In the genomic region with DNA sequence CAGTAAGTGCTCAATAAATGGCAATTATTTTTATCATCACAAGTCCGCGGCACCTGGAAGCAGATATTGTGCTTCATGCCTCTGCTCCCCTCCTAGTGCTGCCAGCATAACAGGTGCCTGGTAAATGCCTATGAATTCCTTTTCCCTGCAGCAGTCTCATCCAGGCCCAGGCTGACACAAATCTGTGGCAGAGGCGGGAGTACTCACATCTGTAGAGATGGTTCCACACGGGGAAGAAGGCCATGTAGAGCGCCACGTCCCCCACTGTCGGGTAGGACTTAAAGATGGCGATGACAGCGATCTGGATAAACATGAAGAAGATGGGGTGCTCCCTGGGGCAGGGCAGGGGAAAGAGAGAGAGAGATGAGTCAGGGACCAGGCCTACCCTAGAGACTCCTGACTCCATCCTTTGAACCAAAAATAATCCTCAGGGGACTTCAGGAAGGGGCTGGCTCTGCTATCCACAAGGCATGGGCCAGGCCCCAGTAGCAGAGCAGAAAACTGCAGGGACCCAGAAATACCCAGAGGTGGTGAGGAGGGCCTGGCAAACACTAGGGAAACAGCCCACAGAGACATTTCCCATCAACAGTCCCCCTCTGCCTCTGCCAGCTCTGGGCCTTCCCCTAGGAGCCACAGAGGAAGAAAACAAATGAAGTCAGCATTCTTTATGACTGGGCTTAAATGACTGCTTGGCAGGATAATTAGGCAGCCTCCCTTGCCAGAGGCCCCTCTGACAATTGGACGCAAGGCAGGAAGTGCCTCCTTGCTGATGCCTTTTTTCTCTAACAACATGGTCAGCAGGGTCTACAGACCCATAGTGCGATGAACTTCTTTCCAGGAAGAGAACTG, we compare ENCODE assay signal across 8 cellular contexts. TPM values are rescaled to one million over a fixed set of nuclear protein-coding genes. Genes with fewer than 3 reads are reported as not detected.
DNase-seq lines count a peak whose midpoint lies in the region; ATAC-seq and TF ChIP-seq lines count a peak whose summit lies in the region.

No MANE protein-coding gene starts in this region.

- H3K27ac ChIP-seq in ACC112 (ENCODE audit: low read depth, low read length) = peak overlapping the region; percentile 21
- H3K27ac ChIP-seq in adipose tissue (ENCODE audit: low read depth, low read length) = peak overlapping the region; percentile 6
- peak overlapping the region; percentile 48 to 74 for H3K27ac ChIP-seq in thoracic aorta

- H3K27me3 ChIP-seq in ACC112 (ENCODE audit: insufficient read depth, low read length) (no peaks in the 10 kb centered on the region), thoracic aorta (replicated peaks; ENCODE audit: insufficient read depth) (no peaks in the 10 kb centered on the region)

- H3K79me2 ChIP-seq in ACC112 (ENCODE audit: control insufficient read depth, insufficient read depth, low read length, unreplicated experiment) = no peaks in the 10 kb centered on the region

- H3K36me3 ChIP-seq in ACC112 (ENCODE audit: insufficient read depth, low read length) = no peaks in the 10 kb centered on the region
- H3K36me3 ChIP-seq in thoracic aorta = peaks cover 7% of the 10 kb centered on the region

- H2AFZ ChIP-seq in ACC112 (ENCODE audit: low read length, unreplicated experiment) = no peak overlapping the region

- TF ChIP-seq CTCF in thoracic aorta (IDR thresholded peaks at IDR 0.05) = no peak

- ATAC-seq in left lobe of liver (peak; percentile 33), thoracic aorta (ENCODE audit: insufficient number of reproducible peaks, low FRiP score, low read depth) (peak; percentile 78)

- 76 to 93% (median 81%) methylated on average over 11 of the region's 11 CpGs for whole genome bisulfite sequencing in adipose tissue, 3 donors

- peak; percentile 45 for DNase-seq in H4 (ENCODE audit: low spot score)
- peak; percentile 38 for DNase-seq in left lobe of liver (ENCODE audit: low spot score)
- DNase-seq in thoracic aorta (ENCODE audit: low spot score) = no peak
- DNase-seq in stimulated activated naive CD4-positive, alpha-beta T cell treated with Interleukin-2 at 50 U/mL for 16 hours (lab: John Stamatoyannopoulos, UW) = no peak
- DNase-seq in NOMO-1 (lab: John Stamatoyannopoulos, UW; ENCODE audit: unreplicated experiment in 2 of 2) = no peak
- no peak for DNase-seq in NCI-H1092 treated with DMSO at 0.1 percent for 48 hours (lab: John Stamatoyannopoulos, UW)

- no peak overlapping the region for H3K4me3 ChIP-seq in ACC112 (ENCODE audit: low read depth, low read length)
- H3K4me3 ChIP-seq in thoracic aorta = no peak overlapping the region

- H3K9me3 ChIP-seq in thoracic aorta = no peaks in the 10 kb centered on the region

- H3K4me1 ChIP-seq in ACC112 (ENCODE audit: control insufficient read depth, insufficient read depth, low read length, unreplicated experiment) = peaks cover 37% of the 10 kb centered on the region
- H3K4me1 ChIP-seq in thoracic aorta (ENCODE audit: control insufficient read depth in 1 of 2, low read depth in 2 of 2) = peaks cover 7 to 15% of the 10 kb centered on the region in 2 donors

RNA-seq across cellular contexts. Expression of a gene that starts 23.0 kb away (rescaled TPM):
- 12.4 and 15.4 TPM in 2 replicates for total RNA-seq in H4 (2014; rRNA removed; shearing (Covaris generic))
- 10 to 100 TPM; 24.8 to 82.0 (median 78.1) TPM for polyA plus RNA-seq in adipose tissue
- total RNA-seq in left lobe of liver = 24.2 TPM
- total RNA-seq in thoracic aorta = 10 to 100 TPM; 39.2 to 79.6 TPM

Comparison
In these comparisons a context has a peak if more than half of its experiments do, and no peak if none do; other contexts are left out.
1. H3K27ac ChIP-seq: peak in every context shown above with its lines; median percentile 61 in thoracic aorta; 21 in ACC112; 6 in adipose tissue.
2. DNase-seq: peak in H4 (single experiment) and left lobe of liver (single experiment); none in thoracic aorta (single experiment), stimulated activated naive CD4-positive, alpha-beta T cell treated with Interleukin-2 at 50 U/mL for 16 hours (single experiment), NOMO-1 (0 of 2) and NCI-H1092 treated with DMSO at 0.1 percent for 48 hours (single experiment).